In genomic region chr5:149485655-149486615, GRCh38 we compare ENCODE assay signal across 8 cellular contexts.
DNase-seq lines count a peak whose midpoint lies in the region; ATAC-seq lines count a peak whose summit lies in the region.

No MANE protein-coding gene starts in this region.

- H3K27ac ChIP-seq in muscle layer of colon (ENCODE audit: low read depth, low read length), result peak overlapping the region; percentile 64

- no peak overlapping the region for H3K4me3 ChIP-seq in muscle layer of colon (ENCODE audit: low read depth in 1 of 2, low read length in 2 of 2)

- peak; percentile 84 for DNase-seq in DMS53 (lab: John Stamatoyannopoulos, UW)
- peak; percentile 84 for DNase-seq in NCI-H2196 treated with DMSO at 0.1 percent for 48 hours (lab: John Stamatoyannopoulos, UW; ENCODE audit: unreplicated experiment)
- peak; percentile 92 for DNase-seq in dedifferentiated amniotic fluid mesenchymal stem cell (ENCODE audit: extremely low spot score)
- DNase-seq in stimulated activated CD4-positive, alpha-beta T cell treated with anti-CD3 and anti-CD28 coated beads, Interleukin-15, amount 100 ng/mL, for 24 hours, result no peak
- no peak for DNase-seq in NK-92 (lab: John Stamatoyannopoulos, UW; ENCODE audit: unreplicated experiment)

- H3K27me3 ChIP-seq in muscle layer of colon (ENCODE audit: control insufficient read depth in 1 of 2, insufficient read depth in 2 of 2, low read length in 2 of 2), result no peaks in the 10 kb centered on the region

- H3K9ac ChIP-seq in muscle layer of colon (ENCODE audit: low read length), result peak overlapping the region; percentile 3

- peaks cover 75% of the 10 kb centered on the region for H3K4me1 ChIP-seq in muscle layer of colon (ENCODE audit: insufficient read depth, low read length)

- H3K9me3 ChIP-seq in muscle layer of colon (ENCODE audit: low read length), result no peaks in the 10 kb centered on the region

- no peaks in the 10 kb centered on the region for H3K36me3 ChIP-seq in muscle layer of colon (ENCODE audit: insufficient read depth, low read length)

- no peak for ATAC-seq in HG02870 (IDR thresholded peaks at IDR 0.05; ENCODE audit: unreplicated experiment)
- no peak for ATAC-seq in HG02981 (IDR thresholded peaks at IDR 0.05; ENCODE audit: unreplicated experiment)

Comparison
In these comparisons a context has a peak if more than half of its experiments do, and no peak if none do; other contexts are left out.
1. DNase-seq: peak in DMS53 (single experiment), NCI-H2196 treated with DMSO at 0.1 percent for 48 hours (single experiment) and dedifferentiated amniotic fluid mesenchymal stem cell (single experiment); none in stimulated activated CD4-positive, alpha-beta T cell treated with anti-CD3 and anti-CD28 coated beads, Interleukin-15, amount 100 ng/mL, for 24 hours (single experiment) and NK-92 (single experiment).